ENCODE assay signal across 8 cellular contexts in the genomic region with DNA sequence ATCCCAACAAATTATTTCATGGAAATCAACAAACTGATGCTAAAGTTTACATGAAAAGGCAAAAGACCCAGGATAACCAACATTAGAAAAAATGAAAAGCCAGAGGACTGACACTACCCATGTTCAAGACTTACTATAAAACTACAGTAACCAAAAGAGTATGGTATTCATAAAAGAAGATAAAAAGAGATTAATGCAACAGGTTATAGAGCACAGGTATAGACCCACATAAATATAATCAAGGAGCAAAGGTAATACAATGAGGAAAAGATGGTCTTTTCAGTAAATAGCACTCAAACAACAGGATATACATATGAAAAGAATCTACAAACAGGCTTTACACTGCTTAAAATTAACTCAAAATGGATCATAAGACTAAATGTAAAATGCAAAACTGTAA.
"Had no signal": no experiment of that assay in that cellular context is flagged by ENCODE, and none has a peak within 500 bp of the region (broad histone marks: within the 10 kb centered on the region; RNA-seq: fewer than 3 reads in every experiment).

No MANE protein-coding gene starts in this region.

- FAIRE-seq: G401.6, GM12878, GM12891, GM12892, GM18507, GM19239 had no signal

- DNase-seq: GDM1, GF-D8 had no signal

- H3K4me3 ChIP-seq: GM12878 had no signal

- ATAC-seq: GM12878 had no signal
